ENCODE assay signal across 18 cellular contexts in the genomic region with DNA sequence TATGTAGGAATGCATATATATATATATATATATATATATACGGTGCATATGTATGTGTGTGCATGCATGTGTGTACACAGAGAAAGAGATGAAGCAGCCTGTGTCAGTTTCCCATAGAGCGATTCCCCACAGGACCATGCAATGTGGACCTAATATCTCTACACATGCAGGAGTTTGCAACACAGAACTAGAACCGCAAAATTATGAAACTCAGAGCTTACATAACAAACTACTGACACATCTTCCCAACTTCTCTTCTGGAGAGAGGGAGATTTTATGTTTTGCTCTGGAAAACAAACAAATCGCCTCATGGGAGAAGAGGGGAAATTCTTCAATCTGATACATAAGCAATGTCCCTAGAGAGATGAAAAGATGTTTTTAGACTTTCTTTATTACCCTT.
DNase-seq lines count a peak whose midpoint lies in the region; ATAC-seq and TF ChIP-seq lines count a peak whose summit lies in the region.
"Had no signal": no experiment of that assay in that cellular context is flagged by ENCODE, and none has a peak within 500 bp of the region (broad histone marks: within the 10 kb centered on the region; RNA-seq: fewer than 3 reads in every experiment).

No MANE protein-coding gene starts in this region.

- no peak overlapping the region for H3K27ac ChIP-seq in AG04450 (ENCODE audit: low read depth, low read length)
- no peak overlapping the region for H3K27ac ChIP-seq in CD8-positive, alpha-beta memory T cell (ENCODE audit: low read depth, low read length)

- H3K27me3 Mint-ChIP-seq in CD8-positive, alpha-beta memory T cell, result peaks cover 0 to 3% of the 10 kb centered on the region in 2 donors

- no peak overlapping the region for H3K27ac Mint-ChIP-seq in CD8-positive, alpha-beta memory T cell
- H3K27ac Mint-ChIP-seq: CD14-positive monocyte, IgD-negative memory B cell had no signal

- H3K9me3 Mint-ChIP-seq in CD8-positive, alpha-beta memory T cell, result peaks cover 8 to 21% (median 13%) of the 10 kb centered on the region in 5 donors

- H3K4me3 Mint-ChIP-seq in CD8-positive, alpha-beta memory T cell, result no peak overlapping the region
- H3K4me3 Mint-ChIP-seq: CD14-positive monocyte, IgD-negative memory B cell had no signal

- no peak overlapping the region for H3K4me3 ChIP-seq in AG04450 (ENCODE audit: low read depth, low read length)
- H3K4me3 ChIP-seq in CD8-positive, alpha-beta memory T cell (ENCODE audit: low read length), result no peak overlapping the region

- H3K4me1 ChIP-seq in CD8-positive, alpha-beta memory T cell (ENCODE audit: insufficient read depth, low read length), result no peaks in the 10 kb centered on the region

- H3K4me1 Mint-ChIP-seq in CD8-positive, alpha-beta memory T cell, result peaks cover 4 to 7% (median 7%) of the 10 kb centered on the region in 3 donors
- H3K4me1 Mint-ChIP-seq: CD14-positive monocyte, IgD-negative memory B cell had no signal

- CTCF ChIA-PET in AG04450 (lab: Charles Lee), result no interaction called here
- CTCF ChIA-PET in CD8-positive, alpha-beta memory T cell (lab: Charles Lee), result no interaction called here

- peaks cover 0 to 2% (median 0%) of the 10 kb centered on the region in 3 donors for H3K36me3 Mint-ChIP-seq in CD8-positive, alpha-beta memory T cell
- H3K36me3 Mint-ChIP-seq: CD14-positive monocyte, IgD-negative memory B cell had no signal

- peak; percentile 8 for DNase-seq in AG04450 (ENCODE audit: low read depth, low spot score)
- peak; percentile 11 for DNase-seq in HCEC 1CT
- DNase-seq in NOMO-1 (lab: John Stamatoyannopoulos, UW; ENCODE audit: unreplicated experiment in 2 of 2), result peak; percentile 10 to 63
- peak; percentile 3 for DNase-seq in amniotic epithelial cell (ENCODE audit: low read depth)
- DNase-seq in CD8-positive, alpha-beta memory T cell, result no peak
- DNase-seq in C1 segment of cervical spinal cord (lab: John Stamatoyannopoulos, UW), result no peak
- DNase-seq: COR-L47, EL, Kasumi-1, NCI-H1436, NCI-H2029, NCI-H2171 treated with DMSO at 0.1 percent for 48 hours, NCI-H446 treated with DMSO at 0.1 percent for 48 hours, SIG-M5 had no signal

- POLR2A ChIA-PET in AG04450 (lab: Yijun Ruan, JAX), result no interaction called here
- POLR2A ChIA-PET in CD8-positive, alpha-beta memory T cell (lab: Charles Lee), result no interaction called here

- TF ChIP-seq CTCF in AG04450 (IDR thresholded peaks at IDR 0.05; ENCODE audit: low read depth, low read length), result no peak

- no peaks in the 10 kb centered on the region for H3K27me3 ChIP-seq in AG04450 (ENCODE audit: control insufficient read depth, insufficient read depth, low read length)
- no peaks in the 10 kb centered on the region for H3K27me3 ChIP-seq in CD8-positive, alpha-beta memory T cell (ENCODE audit: insufficient read depth, low read length, poor library complexity, severe bottlenecking)

- ATAC-seq in HG02870 (IDR thresholded peaks at IDR 0.05; ENCODE audit: unreplicated experiment) (no peak), HG02610 (IDR thresholded peaks at IDR 0.05; ENCODE audit: unreplicated experiment) (no peak)

- peaks cover 5% of the 10 kb centered on the region; the same call in 1 of the 2 replicates for H3K9me3 ChIP-seq in AG04450 (ENCODE audit: control insufficient read depth, insufficient read depth, low read length)
- H3K9me3 ChIP-seq in CD8-positive, alpha-beta memory T cell (ENCODE audit: low read length), result no peaks in the 10 kb centered on the region

- no peaks in the 10 kb centered on the region for H3K36me3 ChIP-seq in CD8-positive, alpha-beta memory T cell (ENCODE audit: insufficient read depth, low read length)

Comparison
In these comparisons a context has a peak if more than half of its experiments do, and no peak if none do; other contexts are left out.
1. DNase-seq: peak in AG04450 (single experiment), HCEC 1CT (single experiment), NOMO-1 (2 of 2) and amniotic epithelial cell (single experiment); none in CD8-positive, alpha-beta memory T cell (0 of 5) and C1 segment of cervical spinal cord (0 of 14).